ENCODE assay signal across 2 cellular contexts in the genomic region with DNA sequence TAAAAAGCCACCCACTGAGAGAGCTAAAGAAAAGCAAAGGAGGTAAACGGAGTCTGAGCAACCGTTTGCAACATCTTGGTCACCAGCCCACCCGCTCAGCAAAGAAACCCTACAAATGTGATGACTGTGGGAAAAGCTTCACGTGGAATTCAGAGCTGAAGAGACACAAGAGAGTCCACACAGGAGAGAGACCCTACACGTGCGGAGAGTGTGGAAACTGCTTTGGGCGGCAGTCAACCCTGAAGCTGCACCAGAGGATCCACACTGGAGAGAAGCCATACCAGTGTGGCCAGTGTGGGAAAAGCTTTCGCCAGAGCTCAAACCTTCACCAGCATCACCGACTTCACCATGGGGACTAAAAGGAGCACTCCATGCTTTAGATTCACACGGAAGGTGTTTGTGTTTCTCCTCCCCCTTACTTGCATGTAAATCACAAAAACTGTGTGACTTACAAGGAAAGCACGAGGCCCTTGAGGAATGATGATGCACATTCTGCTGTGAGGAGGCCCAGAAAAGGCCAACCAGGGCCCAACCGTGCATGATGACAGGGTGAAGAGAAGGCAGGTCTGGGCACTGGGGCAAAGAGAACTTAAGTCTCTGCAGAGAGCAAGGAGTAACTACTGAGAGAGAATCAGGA.
TF ChIP-seq lines count a peak whose summit lies in the region.

No MANE protein-coding gene starts in this region.

TF ChIP-seq in A549, 52 proteins besides CTCF, POLR2A, EP300 and RAD21:
- TF ChIP-seq MAZ (IDR thresholded peaks at IDR 0.05; ENCODE audit: borderline replicate concordance, low read depth, low read length) (no peak), HDAC2 (IDR thresholded peaks at IDR 0.05) (no peak), GATA3 (IDR thresholded peaks at IDR 0.05; ENCODE audit: borderline replicate concordance) (0 out of 2 replicates have a peak, but pooled peaks have one; percentile 35), CHD4 (IDR thresholded peaks at IDR 0.05; ENCODE audit: borderline replicate concordance) (no peak), TFCP2L1 (CRISPR knock-in tag; IDR thresholded peaks at IDR 0.05) (no peak), BHLHE40 (IDR thresholded peaks at IDR 0.05; ENCODE audit: low read depth, low read length) (no peak), HEYL (CRISPR knock-in tag; IDR thresholded peaks at IDR 0.05) (no peak), PHF8 (IDR thresholded peaks at IDR 0.05; ENCODE audit: borderline replicate concordance, low read depth) (no peak), ZSCAN20 (CRISPR knock-in tag; IDR thresholded peaks at IDR 0.05) (no peak), SREBF2 (IDR thresholded peaks at IDR 0.05) (no peak), MAFK (IDR thresholded peaks at IDR 0.05; ENCODE audit: partially characterized antibody) (peak; percentile 55), RCOR1 (IDR thresholded peaks at IDR 0.05; ENCODE audit: low read depth, low read length) (no peak), RFX5 (IDR thresholded peaks at IDR 0.05) (no peak), JUN (IDR thresholded peaks at IDR 0.05) (0 out of 5 replicates have a peak, but pooled peaks of 1 of the 2 experiments have one; percentile 24), KDM1A (IDR thresholded peaks at IDR 0.05; ENCODE audit: low read depth) (peak; percentile 86; the same call in 1 of the 2 replicates), POLR2AphosphoS2 (conservative IDR thresholded peaks at IDR 0.05; ENCODE audit: low read length) (no peak), TP53 (CRISPR knock-in tag; IDR thresholded peaks at IDR 0.05) (no peak), ZC3H11A (IDR thresholded peaks at IDR 0.05) (no peak), EHF (CRISPR knock-in tag; IDR thresholded peaks at IDR 0.05) (no peak)
- TF ChIP-seq, protein P1, sequence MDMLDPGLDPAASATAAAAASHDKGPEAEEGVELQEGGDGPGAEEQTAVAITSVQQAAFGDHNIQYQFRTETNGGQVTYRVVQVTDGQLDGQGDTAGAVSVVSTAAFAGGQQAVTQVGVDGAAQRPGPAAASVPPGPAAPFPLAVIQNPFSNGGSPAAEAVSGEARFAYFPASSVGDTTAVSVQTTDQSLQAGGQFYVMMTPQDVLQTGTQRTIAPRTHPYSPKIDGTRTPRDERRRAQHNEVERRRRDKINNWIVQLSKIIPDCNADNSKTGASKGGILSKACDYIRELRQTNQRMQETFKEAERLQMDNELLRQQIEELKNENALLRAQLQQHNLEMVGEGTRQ (IDR thresholded peaks at IDR 0.05) = no peak
- TF ChIP-seq, protein P2, sequence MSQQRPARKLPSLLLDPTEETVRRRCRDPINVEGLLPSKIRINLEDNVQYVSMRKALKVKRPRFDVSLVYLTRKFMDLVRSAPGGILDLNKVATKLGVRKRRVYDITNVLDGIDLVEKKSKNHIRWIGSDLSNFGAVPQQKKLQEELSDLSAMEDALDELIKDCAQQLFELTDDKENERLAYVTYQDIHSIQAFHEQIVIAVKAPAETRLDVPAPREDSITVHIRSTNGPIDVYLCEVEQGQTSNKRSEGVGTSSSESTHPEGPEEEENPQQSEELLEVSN (IDR thresholded peaks at IDR 0.05; ENCODE audit: borderline replicate concordance, low read depth) = no peak
- TF ChIP-seq, protein P3, sequence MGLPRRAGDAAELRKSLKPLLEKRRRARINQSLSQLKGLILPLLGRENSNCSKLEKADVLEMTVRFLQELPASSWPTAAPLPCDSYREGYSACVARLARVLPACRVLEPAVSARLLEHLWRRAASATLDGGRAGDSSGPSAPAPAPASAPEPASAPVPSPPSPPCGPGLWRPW (IDR thresholded peaks at IDR 0.05) = no peak
- TF ChIP-seq, protein P4, sequence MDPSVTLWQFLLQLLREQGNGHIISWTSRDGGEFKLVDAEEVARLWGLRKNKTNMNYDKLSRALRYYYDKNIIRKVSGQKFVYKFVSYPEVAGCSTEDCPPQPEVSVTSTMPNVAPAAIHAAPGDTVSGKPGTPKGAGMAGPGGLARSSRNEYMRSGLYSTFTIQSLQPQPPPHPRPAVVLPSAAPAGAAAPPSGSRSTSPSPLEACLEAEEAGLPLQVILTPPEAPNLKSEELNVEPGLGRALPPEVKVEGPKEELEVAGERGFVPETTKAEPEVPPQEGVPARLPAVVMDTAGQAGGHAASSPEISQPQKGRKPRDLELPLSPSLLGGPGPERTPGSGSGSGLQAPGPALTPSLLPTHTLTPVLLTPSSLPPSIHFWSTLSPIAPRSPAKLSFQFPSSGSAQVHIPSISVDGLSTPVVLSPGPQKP (IDR thresholded peaks at IDR 0.05; ENCODE audit: low read depth, low read length) = no peak

TF ChIP-seq in HEK293, 187 proteins besides CTCF, POLR2A, EP300 and RAD21:
- TF ChIP-seq, protein P5, sequence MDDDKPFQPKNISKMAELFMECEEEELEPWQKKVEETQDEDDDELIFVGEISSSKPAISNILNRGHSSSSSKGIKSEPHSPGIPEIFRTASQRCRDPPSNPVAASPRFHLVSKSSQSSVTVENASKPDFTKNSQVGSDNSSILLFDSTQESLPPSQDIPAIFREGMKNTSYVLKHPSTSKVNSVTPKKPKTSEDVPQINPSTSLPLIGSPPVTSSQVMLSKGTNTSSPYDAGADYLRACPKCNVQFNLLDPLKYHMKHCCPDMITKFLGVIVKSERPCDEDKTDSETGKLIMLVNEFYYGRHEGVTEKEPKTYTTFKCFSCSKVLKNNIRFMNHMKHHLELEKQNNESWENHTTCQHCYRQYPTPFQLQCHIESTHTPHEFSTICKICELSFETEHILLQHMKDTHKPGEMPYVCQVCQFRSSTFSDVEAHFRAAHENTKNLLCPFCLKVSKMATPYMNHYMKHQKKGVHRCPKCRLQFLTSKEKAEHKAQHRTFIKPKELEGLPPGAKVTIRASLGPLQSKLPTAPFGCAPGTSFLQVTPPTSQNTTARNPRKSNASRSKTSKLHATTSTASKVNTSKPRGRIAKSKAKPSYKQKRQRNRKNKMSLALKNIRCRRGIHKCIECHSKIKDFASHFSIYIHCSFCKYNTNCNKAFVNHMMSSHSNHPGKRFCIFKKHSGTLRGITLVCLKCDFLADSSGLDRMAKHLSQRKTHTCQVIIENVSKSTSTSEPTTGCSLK (tag by site-specific recombination; IDR thresholded peaks at IDR 0.05) = 0 out of 2 replicates have a peak, but pooled peaks have one; percentile 82
- 0 out of 2 replicates have a peak, but pooled peaks have one; percentile 27 for TF ChIP-seq KLF16 (tag by site-specific recombination; IDR thresholded peaks at IDR 0.05)
- TF ChIP-seq SETDB1 (IDR thresholded peaks at IDR 0.05; ENCODE audit: insufficient read length, low read length) = peak; percentile 100
- TF ChIP-seq, protein P6, sequence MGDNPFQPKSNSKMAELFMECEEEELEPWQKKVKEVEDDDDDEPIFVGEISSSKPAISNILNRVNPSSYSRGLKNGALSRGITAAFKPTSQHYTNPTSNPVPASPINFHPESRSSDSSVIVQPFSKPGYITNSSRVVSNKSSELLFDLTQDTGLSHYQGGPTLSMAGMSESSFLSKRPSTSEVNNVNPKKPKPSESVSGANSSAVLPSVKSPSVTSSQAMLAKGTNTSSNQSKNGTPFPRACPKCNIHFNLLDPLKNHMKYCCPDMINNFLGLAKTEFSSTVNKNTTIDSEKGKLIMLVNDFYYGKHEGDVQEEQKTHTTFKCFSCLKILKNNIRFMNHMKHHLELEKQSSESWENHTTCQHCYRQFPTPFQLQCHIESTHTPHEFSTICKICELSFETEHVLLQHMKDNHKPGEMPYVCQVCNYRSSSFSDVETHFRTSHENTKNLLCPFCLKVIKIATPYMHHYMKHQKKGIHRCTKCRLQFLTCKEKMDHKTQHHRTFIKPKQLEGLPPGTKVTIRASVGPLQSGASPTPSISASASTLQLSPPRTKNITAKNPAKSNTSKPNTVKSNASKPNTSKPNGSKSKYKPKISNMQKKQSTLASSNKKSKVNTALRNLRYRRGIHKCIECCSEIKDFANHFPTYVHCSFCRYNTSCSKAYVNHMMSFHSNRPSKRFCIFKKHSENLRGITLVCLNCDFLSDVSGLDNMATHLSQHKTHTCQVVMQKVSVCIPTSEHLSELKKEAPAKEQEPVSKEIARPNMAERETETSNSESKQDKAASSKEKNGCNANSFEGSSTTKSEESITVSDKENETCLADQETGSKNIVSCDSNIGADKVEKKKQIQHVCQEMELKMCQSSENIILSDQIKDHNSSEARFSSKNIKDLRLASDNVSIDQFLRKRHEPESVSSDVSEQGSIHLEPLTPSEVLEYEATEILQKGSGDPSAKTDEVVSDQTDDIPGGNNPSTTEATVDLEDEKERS (tag by site-specific recombination; IDR thresholded peaks at IDR 0.05) = peak; percentile 89
- TF ChIP-seq, protein P7, sequence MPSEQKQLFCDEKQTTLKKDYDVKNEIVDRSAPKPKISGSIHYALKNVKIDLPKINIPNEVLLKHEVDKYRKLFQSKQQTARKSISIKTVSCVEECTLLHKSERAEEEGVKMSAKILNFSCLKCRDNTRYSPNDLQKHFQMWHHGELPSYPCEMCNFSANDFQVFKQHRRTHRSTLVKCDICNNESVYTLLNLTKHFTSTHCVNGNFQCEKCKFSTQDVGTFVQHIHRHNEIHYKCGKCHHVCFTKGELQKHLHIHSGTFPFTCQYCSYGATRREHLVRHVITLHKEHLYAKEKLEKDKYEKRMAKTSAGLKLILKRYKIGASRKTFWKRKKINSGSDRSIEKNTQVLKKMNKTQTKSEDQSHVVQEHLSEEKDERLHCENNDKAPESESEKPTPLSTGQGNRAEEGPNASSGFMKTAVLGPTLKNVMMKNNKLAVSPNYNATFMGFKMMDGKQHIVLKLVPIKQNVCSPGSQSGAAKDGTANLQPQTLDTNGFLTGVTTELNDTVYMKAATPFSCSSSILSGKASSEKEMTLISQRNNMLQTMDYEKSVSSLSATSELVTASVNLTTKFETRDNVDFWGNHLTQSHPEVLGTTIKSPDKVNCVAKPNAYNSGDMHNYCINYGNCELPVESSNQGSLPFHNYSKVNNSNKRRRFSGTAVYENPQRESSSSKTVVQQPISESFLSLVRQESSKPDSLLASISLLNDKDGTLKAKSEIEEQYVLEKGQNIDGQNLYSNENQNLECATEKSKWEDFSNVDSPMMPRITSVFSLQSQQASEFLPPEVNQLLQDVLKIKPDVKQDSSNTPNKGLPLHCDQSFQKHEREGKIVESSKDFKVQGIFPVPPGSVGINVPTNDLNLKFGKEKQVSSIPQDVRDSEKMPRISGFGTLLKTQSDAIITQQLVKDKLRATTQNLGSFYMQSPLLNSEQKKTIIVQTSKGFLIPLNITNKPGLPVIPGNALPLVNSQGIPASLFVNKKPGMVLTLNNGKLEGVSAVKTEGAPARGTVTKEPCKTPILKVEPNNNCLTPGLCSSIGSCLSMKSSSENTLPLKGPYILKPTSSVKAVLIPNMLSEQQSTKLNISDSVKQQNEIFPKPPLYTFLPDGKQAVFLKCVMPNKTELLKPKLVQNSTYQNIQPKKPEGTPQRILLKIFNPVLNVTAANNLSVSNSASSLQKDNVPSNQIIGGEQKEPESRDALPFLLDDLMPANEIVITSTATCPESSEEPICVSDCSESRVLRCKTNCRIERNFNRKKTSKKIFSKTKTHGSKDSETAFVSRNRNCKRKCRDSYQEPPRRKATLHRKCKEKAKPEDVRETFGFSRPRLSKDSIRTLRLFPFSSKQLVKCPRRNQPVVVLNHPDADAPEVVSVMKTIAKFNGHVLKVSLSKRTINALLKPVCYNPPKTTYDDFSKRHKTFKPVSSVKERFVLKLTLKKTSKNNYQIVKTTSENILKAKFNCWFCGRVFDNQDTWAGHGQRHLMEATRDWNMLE (tag by site-specific recombination; conservative IDR thresholded peaks at IDR 0.05; ENCODE audit: low read depth) = 0 out of 2 replicates have a peak, but pooled peaks have one; percentile 34
- TF ChIP-seq ZNF571 (tag by site-specific recombination; IDR thresholded peaks at IDR 0.05) = no peak
- 0 out of 2 replicates have a peak, but pooled peaks have one; percentile 5 for TF ChIP-seq ZNF19 (tag by site-specific recombination; IDR thresholded peaks at IDR 0.05; ENCODE audit: low read depth)
- no peak for TF ChIP-seq ZNF843 (tag by site-specific recombination; IDR thresholded peaks at IDR 0.05)
- TF ChIP-seq ZNF626 (tag by site-specific recombination; IDR thresholded peaks at IDR 0.05) = peak; percentile 64; the same call in 1 of the 2 replicates
- TF ChIP-seq TRIM28 (IDR thresholded peaks at IDR 0.05; ENCODE audit: borderline replicate concordance, low read length) = peak; percentile 98; the same call in 1 of the 2 replicates
TF ChIP-seq in HEK293: peak in this region for 8.
